Comparison of ENCODE assay signal across 19 cellular contexts in genomic region chr3:100123112-100123511, GRCh38.
"Had no signal": no experiment of that assay in that cellular context is flagged by ENCODE, and none has a peak within 500 bp of the region (broad histone marks: within the 10 kb centered on the region; RNA-seq: fewer than 3 reads in every experiment).

No MANE protein-coding gene starts in this region.

- H3K4me3 ChIP-seq: coronary artery, mucosa of descending colon, neural progenitor cell, transverse colon had no signal

- H3K27me3 Mint-ChIP-seq: activated naive CD8-positive, alpha-beta T cell; activated T-cell treated with anti-CD3 and anti-CD28 coated beads, Interleukin-2, amount 50 U/mL, for 24 hours; activated T-helper 17 cell treated with anti-CD3 and anti-CD28 coated beads, Interleukin-2, amount 50 U/mL, for 72 hours; memory B cell; stimulated activated naive CD8-positive, alpha-beta T cell treated with anti-CD3 and anti-CD28 coated beads, Interleukin-15, amount 100 ng/mL, for 72 hours had no signal

- H3K36me3 Mint-ChIP-seq: neural progenitor cell had no signal

- ATAC-seq: activated T-helper 17 cell treated with anti-CD3 and anti-CD28 coated beads, Interleukin-2, amount 50 U/mL, for 72 hours; mucosa of descending colon; right cardiac atrium; stimulated activated naive CD8-positive, alpha-beta T cell treated with anti-CD3 and anti-CD28 coated beads, Interleukin-15, amount 100 ng/mL, for 72 hours had no signal

- DNase-seq: activated CD4-positive, alpha-beta T cell treated with anti-CD3 and anti-CD28 coated beads, Interleukin-2, amount 50 U/mL, for 4 hours; activated CD8-positive, alpha-beta memory T cell treated with anti-CD3 and anti-CD28 coated beads for 24 hours; activated CD8-positive, alpha-beta memory T cell treated with anti-CD3 and anti-CD28 coated beads, Interleukin-2, amount 50 U/mL, for 4 hours; activated T-cell treated with anti-CD3 and anti-CD28 coated beads, Interleukin-2, amount 50 U/mL, for 24 hours; amniotic stem cell; cerebellar nuclear complex; kidney glomerular epithelial cell; mucosa of descending colon; right cardiac atrium; stimulated activated CD4-positive, alpha-beta T cell treated with anti-CD3 and anti-CD28 coated beads, Interleukin-1b, Interleukin-23, amount 100 ng/mL, for 48 hours; stimulated activated naive CD8-positive, alpha-beta T cell treated with anti-CD3 and anti-CD28 coated beads, Interleukin-15, amount 100 ng/mL, for 72 hours; T-helper 1 cell; transverse colon had no signal

- H3K27ac ChIP-seq: epithelial cell of prostate, transverse colon had no signal

- H3K27ac Mint-ChIP-seq: activated naive CD8-positive, alpha-beta T cell; activated T-cell treated with anti-CD3 and anti-CD28 coated beads, Interleukin-2, amount 50 U/mL, for 24 hours; memory B cell; neural progenitor cell; stimulated activated naive CD8-positive, alpha-beta T cell treated with anti-CD3 and anti-CD28 coated beads, Interleukin-15, amount 100 ng/mL, for 72 hours had no signal

- H3K36me3 ChIP-seq: neural progenitor cell, transverse colon had no signal

- H3K4me3 Mint-ChIP-seq: activated naive CD8-positive, alpha-beta T cell; activated T-cell treated with anti-CD3 and anti-CD28 coated beads, Interleukin-2, amount 50 U/mL, for 24 hours; activated T-helper 17 cell treated with anti-CD3 and anti-CD28 coated beads, Interleukin-2, amount 50 U/mL, for 72 hours; memory B cell; neural progenitor cell; stimulated activated naive CD8-positive, alpha-beta T cell treated with anti-CD3 and anti-CD28 coated beads, Interleukin-15, amount 100 ng/mL, for 72 hours had no signal

- H3K9me3 ChIP-seq: mucosa of descending colon, transverse colon had no signal

- H3K9me3 Mint-ChIP-seq: activated T-helper 17 cell treated with anti-CD3 and anti-CD28 coated beads, Interleukin-2, amount 50 U/mL, for 72 hours; memory B cell; neural progenitor cell had no signal

- H3K27me3 ChIP-seq: neural progenitor cell, transverse colon had no signal

- H3K4me1 Mint-ChIP-seq: memory B cell had no signal
